ENCODE assay signal across 27 cellular contexts in the genomic region with DNA sequence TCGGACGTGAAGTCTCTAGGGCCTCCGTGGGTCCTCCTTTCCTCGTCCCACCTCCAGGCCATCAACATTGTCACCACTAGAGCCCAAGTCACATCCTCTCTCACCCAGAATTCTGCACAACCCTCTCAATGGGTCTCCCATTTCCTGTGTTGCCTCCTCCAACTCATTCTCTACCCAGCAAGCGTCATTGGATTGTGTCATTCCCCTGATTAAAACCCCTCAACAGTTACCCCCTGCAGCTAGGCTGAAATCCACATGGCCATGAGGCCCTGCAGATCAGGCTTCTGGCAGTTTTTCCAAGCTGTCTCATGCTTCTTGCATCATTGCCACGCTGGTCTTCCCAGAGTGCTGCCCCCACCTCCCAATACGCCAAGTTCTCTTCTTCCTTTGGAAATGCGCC.
"Had no signal": no experiment of that assay in that cellular context is flagged by ENCODE, and none has a peak within 500 bp of the region (broad histone marks: within the 10 kb centered on the region; RNA-seq: fewer than 3 reads in every experiment).

No MANE protein-coding gene starts in this region.

- DNase-seq: hypothalamus; immature natural killer cell; left ventricle myocardium inferior; midbrain; mucosa of descending colon; naive thymus-derived CD4-positive, alpha-beta T cell; pancreas; posterior cingulate gyrus; retina; right cardiac atrium; stimulated activated CD4-positive, alpha-beta T cell treated with anti-CD3 and anti-CD28 coated beads, Interleukin-12 subunit alpha, Interleukin-12 subunit beta, amount 100 ng/mL, for 4 hours; stimulated activated CD4-positive, alpha-beta T cell treated with anti-CD3 and anti-CD28 coated beads, Interleukin-15, amount 100 ng/mL, for 24 hours; stimulated activated CD4-positive, alpha-beta T cell treated with anti-CD3 and anti-CD28 coated beads, Interleukin-2, amount 100 ng/mL, for 24 hours; stimulated activated CD4-positive, alpha-beta T cell treated with anti-CD3 and anti-CD28 coated beads, Interleukin-4, amount 100 ng/mL, for 1 hour; stimulated activated naive B cell treated with anti-CD40 and anti-IgM and Interleukin-4, amounts not matched to agents 10 μg/mL and 1 μg/mL and 100 μg/mL, for 72 hours; stimulated activated naive CD8-positive, alpha-beta T cell treated with anti-CD3 and anti-CD28 coated beads, Interleukin-15, Interleukin-2, amounts not matched to agents 100 U/mL and 50 U/mL, for 24 hours; stomach; testis; thyroid gland; transverse colon; upper lobe of left lung had no signal

- ATAC-seq: mucosa of descending colon; naive thymus-derived CD4-positive, alpha-beta T cell; natural killer cell treated with Interleukin-12 subunit alpha and Interleukin-12 subunit beta and Interleukin-15 and Interleukin-18, amount 100 ng/mL, for 72 hours; pancreas; right cardiac atrium; sciatic nerve; stimulated activated naive B cell treated with anti-CD40 and anti-IgM and Interleukin-4, amounts not matched to agents 10 μg/mL and 1 μg/mL and 100 μg/mL, for 72 hours; stimulated activated naive CD8-positive, alpha-beta T cell treated with anti-CD3 and anti-CD28 coated beads, Interleukin-15, Interleukin-2, amounts not matched to agents 100 U/mL and 50 U/mL, for 24 hours had no signal

- H3K4me1 Mint-ChIP-seq: immature natural killer cell; stimulated activated naive B cell treated with anti-CD40 and anti-IgM and Interleukin-4, amounts not matched to agents 10 μg/mL and 1 μg/mL and 100 μg/mL, for 72 hours had no signal

- H3K4me3 ChIP-seq: left ventricle myocardium inferior, lung, mucosa of descending colon, pancreas, prostate gland, skin epidermis, stomach, testis, thyroid gland, transverse colon, upper lobe of left lung, vagina had no signal

- H3K36me3 Mint-ChIP-seq: immature natural killer cell; naive thymus-derived CD4-positive, alpha-beta T cell; natural killer cell treated with Interleukin-12 subunit alpha and Interleukin-12 subunit beta and Interleukin-15 and Interleukin-18, amount 100 ng/mL, for 72 hours; stimulated activated naive B cell treated with anti-CD40 and anti-IgM and Interleukin-4, amounts not matched to agents 10 μg/mL and 1 μg/mL and 100 μg/mL, for 72 hours had no signal

- H3K4me3 Mint-ChIP-seq: immature natural killer cell; naive thymus-derived CD4-positive, alpha-beta T cell; natural killer cell treated with Interleukin-12 subunit alpha and Interleukin-12 subunit beta and Interleukin-15 and Interleukin-18, amount 100 ng/mL, for 72 hours; stimulated activated naive B cell treated with anti-CD40 and anti-IgM and Interleukin-4, amounts not matched to agents 10 μg/mL and 1 μg/mL and 100 μg/mL, for 72 hours had no signal

- H3K4me1 ChIP-seq: testis had no signal

- H3K27ac Mint-ChIP-seq: immature natural killer cell; naive thymus-derived CD4-positive, alpha-beta T cell; natural killer cell treated with Interleukin-12 subunit alpha and Interleukin-12 subunit beta and Interleukin-15 and Interleukin-18, amount 100 ng/mL, for 72 hours; stimulated activated naive B cell treated with anti-CD40 and anti-IgM and Interleukin-4, amounts not matched to agents 10 μg/mL and 1 μg/mL and 100 μg/mL, for 72 hours had no signal

- H3K27ac ChIP-seq: left ventricle myocardium inferior, pancreas, prostate gland, skin epidermis, stomach, testis, thyroid gland, transverse colon, upper lobe of left lung, vagina had no signal

- H3K9me3 ChIP-seq: left ventricle myocardium inferior, mucosa of descending colon, pancreas, prostate gland, stomach, testis, thyroid gland, transverse colon, upper lobe of left lung, vagina had no signal

- H3K36me3 ChIP-seq: left ventricle myocardium inferior, pancreas, prostate gland, stomach, thyroid gland, transverse colon, upper lobe of left lung, vagina had no signal

- H3K9me3 Mint-ChIP-seq: immature natural killer cell; naive thymus-derived CD4-positive, alpha-beta T cell; natural killer cell treated with Interleukin-12 subunit alpha and Interleukin-12 subunit beta and Interleukin-15 and Interleukin-18, amount 100 ng/mL, for 72 hours; stimulated activated naive B cell treated with anti-CD40 and anti-IgM and Interleukin-4, amounts not matched to agents 10 μg/mL and 1 μg/mL and 100 μg/mL, for 72 hours had no signal

- H3K27me3 ChIP-seq: testis, thyroid gland, vagina had no signal
